In genomic region chrX:103791233-103791632, GRCh38 we compare ENCODE assay signal across 21 cellular contexts.
DNase-seq lines count a peak whose midpoint lies in the region; ATAC-seq lines count a peak whose summit lies in the region.
"Had no signal": no experiment of that assay in that cellular context is flagged by ENCODE, and none has a peak within 500 bp of the region (broad histone marks: within the 10 kb centered on the region; RNA-seq: fewer than 3 reads in every experiment).

No MANE protein-coding gene starts in this region.

- DNase-seq in NCI-H2196 treated with DMSO at 0.1 percent for 48 hours (lab: John Stamatoyannopoulos, UW; ENCODE audit: unreplicated experiment) (peak; percentile 3), NCI-H2196 (lab: John Stamatoyannopoulos, UW; ENCODE audit: unreplicated experiment) (no peak), NCI-H524 treated with DMSO at 0.1 percent for 48 hours (lab: John Stamatoyannopoulos, UW) (peak; percentile 8), cortex of kidney (lab: John Stamatoyannopoulos, UW) (peak; percentile 1), islet precursor cell (no peak)
- no peak for DNase-seq in activated CD8-positive, alpha-beta memory T cell treated with anti-CD3 and anti-CD28 coated beads, Interleukin-2, amount 50 U/mL, for 48 hours
- DNase-seq: ACHN; activated CD4-positive, alpha-beta T cell treated with anti-CD3 and anti-CD28 coated beads, Interleukin-2, amount 10 ng/mL, durations not matched to agents 7 days and 5 days; activated CD8-positive, alpha-beta memory T cell treated with anti-CD3 and anti-CD28 coated beads, Interleukin-2, amount 50 U/mL, for 4 hours; activated effector memory CD4-positive, alpha-beta T cell treated with Interleukin-2 at 50 U/mL for 16 hours; DMS53; kidney; mesenchymal stem cell; NCI-H446; stimulated activated CD4-positive, alpha-beta T cell treated with anti-CD3 and anti-CD28 coated beads, Interleukin-2, amount 100 ng/mL, for 48 hours; T-cell; uterus had no signal

- ATAC-seq in HG03521 (IDR thresholded peaks at IDR 0.05; ENCODE audit: unreplicated experiment), result no peak
- ATAC-seq in HG02759 (IDR thresholded peaks at IDR 0.05; ENCODE audit: unreplicated experiment), result no peak
- ATAC-seq: natural killer cell treated with Interleukin-12 subunit alpha and Interleukin-12 subunit beta and Interleukin-15 and Interleukin-18, amount 100 ng/mL, for 72 hours; Right ventricle myocardium inferior; T-cell had no signal

Comparison
In these comparisons a context has a peak if more than half of its experiments do, and no peak if none do; other contexts are left out.
1. DNase-seq: peak in NCI-H2196 treated with DMSO at 0.1 percent for 48 hours (single experiment), NCI-H524 treated with DMSO at 0.1 percent for 48 hours (single experiment) and cortex of kidney (single experiment); none in NCI-H2196 (single experiment), islet precursor cell (single experiment) and activated CD8-positive, alpha-beta memory T cell treated with anti-CD3 and anti-CD28 coated beads, Interleukin-2, amount 50 U/mL, for 48 hours (single experiment).